In the genomic region with DNA sequence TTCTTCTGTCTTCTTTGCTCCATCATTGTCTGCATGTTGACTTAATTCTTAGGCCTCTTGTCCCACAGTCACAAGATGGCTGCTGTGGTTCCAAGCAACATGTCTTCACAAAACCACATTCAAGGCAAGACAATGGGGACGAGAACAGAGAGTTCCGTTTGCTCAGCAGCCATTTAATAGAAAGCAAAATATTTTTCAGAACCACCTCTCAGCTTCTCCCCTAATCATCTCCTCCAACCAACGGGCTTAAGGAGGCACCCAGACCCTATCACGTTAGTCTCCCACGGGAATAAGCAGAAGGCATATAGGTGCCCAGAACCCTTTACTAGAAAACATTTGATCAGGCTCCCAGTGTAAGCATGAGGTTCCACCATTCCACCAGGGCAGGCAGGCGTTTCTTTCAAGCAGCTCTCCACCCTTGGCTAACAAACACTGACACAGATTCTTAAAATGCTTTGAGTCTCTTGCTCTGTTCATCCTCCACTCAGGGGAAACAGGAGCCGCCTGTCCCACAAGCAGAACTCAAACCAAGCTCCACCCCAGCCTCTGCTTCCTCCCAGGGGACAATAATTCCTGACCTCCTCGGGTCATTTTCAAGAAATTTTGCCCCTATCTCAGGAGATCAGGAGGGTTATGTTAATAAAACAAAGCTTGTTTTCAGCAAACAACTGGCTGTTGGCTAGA, we compare ENCODE assay signal across 19 cellular contexts. TPM values are rescaled to one million over a fixed set of nuclear protein-coding genes. Genes with fewer than 3 reads are reported as not detected.
"Had no signal": no experiment of that assay in that cellular context is flagged by ENCODE, and none has a peak within 500 bp of the region (broad histone marks: within the 10 kb centered on the region; RNA-seq: fewer than 3 reads in every experiment).

No MANE protein-coding gene starts in this region.

- H3K27ac ChIP-seq: body of pancreas, neural progenitor cell, WERI-Rb-1 had no signal

- H3K9me3 ChIP-seq: body of pancreas had no signal

- H3K36me3 ChIP-seq: neural progenitor cell, WERI-Rb-1 had no signal

- H3K9ac ChIP-seq: neural progenitor cell had no signal

- H3K27me3 ChIP-seq: body of pancreas, neural progenitor cell had no signal

- H3K4me2 ChIP-seq: neural progenitor cell had no signal

- H3K4me3 ChIP-seq: body of pancreas, neural progenitor cell had no signal

- DNase-seq: activated CD4-positive, alpha-beta T cell treated with anti-CD3 and anti-CD28 coated beads, Interleukin-2, amount 10 ng/mL, durations not matched to agents 7 days and 5 days; activated CD4-positive, CD25-positive, alpha-beta regulatory T cell treated with anti-CD3 and anti-CD28 coated beads, Interleukin-2, amount 50 U/mL, for 72 hours; activated CD8-positive, alpha-beta T cell treated with anti-CD3 and anti-CD28 coated beads for 36 hours; activated gamma-delta T cell; anterior cingulate cortex; body of pancreas; effector CD8-positive, alpha-beta T cell; foreskin melanocyte; hippocampal formation; retina; stimulated activated CD4-positive, alpha-beta T cell treated with anti-CD3 and anti-CD28 coated beads, Interleukin-12 subunit alpha, Interleukin-12 subunit beta, amount 100 ng/mL, for 4 hours; stimulated activated CD4-positive, alpha-beta T cell treated with anti-CD3 and anti-CD28 coated beads, Interleukin-4, amount 100 ng/mL, for 4 hours; stimulated activated naive CD8-positive, alpha-beta T cell treated with anti-CD3 and anti-CD28 coated beads, Interleukin-15, Interleukin-2, amounts not matched to agents 100 U/mL and 50 U/mL, for 24 hours; WERI-Rb-1 had no signal

- H2AFZ ChIP-seq: neural progenitor cell had no signal

- H3K4me1 ChIP-seq: body of pancreas had no signal

- ATAC-seq: activated CD8-positive, alpha-beta T cell treated with anti-CD3 and anti-CD28 coated beads for 36 hours; body of pancreas; esophagus mucosa; stimulated activated naive CD8-positive, alpha-beta T cell treated with anti-CD3 and anti-CD28 coated beads, Interleukin-15, Interleukin-2, amounts not matched to agents 100 U/mL and 50 U/mL, for 24 hours had no signal

RNA-seq across cellular contexts. Expression of gene BMP7, which starts 19.0 kb away (rescaled TPM):
- total RNA-seq: activated CD4-positive, alpha-beta T cell treated with anti-CD3 and anti-CD28 coated beads, Interleukin-2, amount 10 ng/mL, durations not matched to agents 7 days and 5 days; activated CD8-positive, alpha-beta T cell treated with anti-CD3 and anti-CD28 coated beads for 36 hours; chondrocyte; osteoblast; T-helper 2 cell treated with Interferon-gamma antibody and Interleukin-4, amounts not matched to agents 100 ng/mL and 5 ng/mL, for 36 hours had no signal
